In the genomic region with DNA sequence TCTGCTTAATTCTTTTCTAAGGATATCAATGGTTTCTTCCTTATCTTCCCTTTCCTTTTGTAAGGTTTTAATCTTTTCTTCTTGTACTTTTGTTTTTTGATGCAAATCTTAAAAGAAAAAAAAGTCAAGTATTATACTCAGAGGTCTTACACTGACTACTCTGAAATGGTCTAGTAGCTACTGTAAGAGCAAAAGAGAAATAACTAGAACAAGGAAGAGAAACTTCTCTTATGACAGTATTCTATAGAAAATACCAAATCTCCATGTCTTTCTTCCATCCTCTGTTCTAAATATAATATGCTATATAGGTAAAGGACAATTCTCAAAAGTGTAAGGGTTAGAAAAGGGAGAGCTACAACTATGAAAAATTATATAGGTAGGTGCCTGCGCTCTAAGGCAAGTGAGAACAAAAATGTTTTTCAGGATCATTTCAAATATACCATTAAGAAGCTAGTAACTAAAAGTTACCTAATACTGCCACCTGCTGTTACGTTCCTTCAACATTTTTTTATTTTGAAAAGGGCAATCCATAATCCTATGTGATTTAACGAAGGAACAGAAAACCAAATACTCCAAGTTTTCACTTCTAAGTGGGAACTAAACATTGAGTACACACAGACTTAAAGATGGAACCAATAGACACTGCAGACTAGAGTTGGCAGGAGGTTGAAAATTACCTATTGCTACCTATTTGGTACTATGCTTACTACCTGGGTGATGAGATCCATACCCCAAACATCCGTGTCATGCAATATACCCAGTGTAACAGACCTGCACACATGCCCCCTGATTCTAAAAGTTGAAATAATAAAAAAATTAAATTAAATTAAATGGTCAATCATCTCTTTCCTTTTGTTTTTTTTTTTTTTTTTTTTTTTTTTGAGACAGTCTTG, we compare ENCODE assay signal across 8 cellular contexts. TPM values are rescaled to one million over a fixed set of nuclear protein-coding genes. Genes with fewer than 3 reads are reported as not detected.
DNase-seq lines count a peak whose midpoint lies in the region; ATAC-seq and TF ChIP-seq lines count a peak whose summit lies in the region.

No MANE protein-coding gene starts in this region.

- H3K36me3 ChIP-seq in right lobe of liver = no peaks in the 10 kb centered on the region

- DNase-seq in activated CD8-positive, alpha-beta T cell treated with anti-CD3 and anti-CD28 coated beads for 36 hours = no peak
- DNase-seq in activated CD8-positive, alpha-beta T cell treated with anti-CD3 and anti-CD28 coated beads, Interleukin-2, amount 10 ng/mL, durations not matched to agents 7 days and 5 days = no peak
- peak; percentile 15 for DNase-seq in NCI-H82 treated with DMSO at 0.1 percent for 48 hours (lab: John Stamatoyannopoulos, UW; ENCODE audit: unreplicated experiment)
- no peak for DNase-seq in chondrocyte (ENCODE audit: low spot score)
- DNase-seq in right lobe of liver = no peak

- H3K4me1 ChIP-seq in right lobe of liver = peaks cover 0 to 5% (median 0%) of the 10 kb centered on the region in 4 donors

- CTCF ChIA-PET in activated CD8-positive, alpha-beta T cell treated with anti-CD3 and anti-CD28 coated beads for 36 hours (lab: Charles Lee) = interaction anchor here (0.6 to 3.3 kb wide), 23 partner anchors 9 to 363 kb away, joined by 3 to 19 read pairs (median 5); a partner anchor contains a TSS
- CTCF ChIA-PET in activated CD8-positive, alpha-beta T cell treated with anti-CD3 and anti-CD28 coated beads, Interleukin-2, amount 10 ng/mL, durations not matched to agents 7 days and 5 days (lab: Charles Lee) = interaction anchor here (0.7 to 2.8 kb wide), 29 partner anchors 9 to 503 kb away, joined by 3 to 32 read pairs (median 5); a partner anchor contains a TSS

- peaks cover 39% of the 10 kb centered on the region for H3K36me3 Mint-ChIP-seq in activated CD8-positive, alpha-beta T cell treated with anti-CD3 and anti-CD28 coated beads for 36 hours (ENCODE audit: low read depth)
- peaks cover 48% of the 10 kb centered on the region for H3K36me3 Mint-ChIP-seq in activated CD8-positive, alpha-beta T cell treated with anti-CD3 and anti-CD28 coated beads, Interleukin-2, amount 10 ng/mL, durations not matched to agents 7 days and 5 days (ENCODE audit: low read depth)
- peaks cover 1% of the 10 kb centered on the region for H3K36me3 Mint-ChIP-seq in chondrocyte (ENCODE audit: low read depth)

- no peak overlapping the region for H3K27ac ChIP-seq in right lobe of liver

- no peaks in the 10 kb centered on the region for H3K27me3 ChIP-seq in right lobe of liver

- H3K4me3 Mint-ChIP-seq in activated CD8-positive, alpha-beta T cell treated with anti-CD3 and anti-CD28 coated beads for 36 hours = no peak overlapping the region
- H3K4me3 Mint-ChIP-seq in activated CD8-positive, alpha-beta T cell treated with anti-CD3 and anti-CD28 coated beads, Interleukin-2, amount 10 ng/mL, durations not matched to agents 7 days and 5 days = no peak overlapping the region
- no peak overlapping the region for H3K4me3 Mint-ChIP-seq in chondrocyte (ENCODE audit: unreplicated experiment)

- POLR2A ChIA-PET in activated CD8-positive, alpha-beta T cell treated with anti-CD3 and anti-CD28 coated beads for 36 hours (lab: Charles Lee) = no interaction called here
- POLR2A ChIA-PET in activated CD8-positive, alpha-beta T cell treated with anti-CD3 and anti-CD28 coated beads, Interleukin-2, amount 10 ng/mL, durations not matched to agents 7 days and 5 days (lab: Charles Lee) = interaction anchor here (0.9 kb wide), 1 partner anchor 38 kb away, joined by 3 read pairs; no protein-coding TSS in a partner anchor

- no peaks in the 10 kb centered on the region for H3K9me3 Mint-ChIP-seq in activated CD8-positive, alpha-beta T cell treated with anti-CD3 and anti-CD28 coated beads for 36 hours
- H3K9me3 Mint-ChIP-seq in activated CD8-positive, alpha-beta T cell treated with anti-CD3 and anti-CD28 coated beads, Interleukin-2, amount 10 ng/mL, durations not matched to agents 7 days and 5 days (ENCODE audit: insufficient read depth) = no peaks in the 10 kb centered on the region
- H3K9me3 Mint-ChIP-seq in chondrocyte (ENCODE audit: low read depth) = no peaks in the 10 kb centered on the region

- intact Hi-C loops in activated CD8-positive, alpha-beta T cell treated with anti-CD3 and anti-CD28 coated beads for 36 hours (cut with micrococcal nuclease) = loop anchor here (5.0 kb wide), 1 partner anchor 65 kb away; no protein-coding TSS in a partner anchor
- intact Hi-C loops in right lobe of liver (cut with DNase I) = no loop called here

- H3K9me3 ChIP-seq in right lobe of liver = no peaks in the 10 kb centered on the region

- 37% methylated on average over 4 of the region's 4 CpGs for WGBS in right lobe of liver (ENCODE audit: insufficient coverage, low coverage, low lambda C conversion rate, missing lambda C conversion rate)

- ATAC-seq in activated CD8-positive, alpha-beta T cell treated with anti-CD3 and anti-CD28 coated beads for 36 hours = no peak
- ATAC-seq in activated CD8-positive, alpha-beta T cell treated with anti-CD3 and anti-CD28 coated beads, Interleukin-2, amount 10 ng/mL, durations not matched to agents 7 days and 5 days = no peak
- peak; percentile 74 for ATAC-seq in HG03442 (IDR thresholded peaks at IDR 0.05; ENCODE audit: unreplicated experiment)
- ATAC-seq in right lobe of liver = peak; percentile 55 to 79 (median 72)
- ATAC-seq in GM21619 (IDR thresholded peaks at IDR 0.05; ENCODE audit: unreplicated experiment) = no peak
- no peak for ATAC-seq in HG02938 (IDR thresholded peaks at IDR 0.05; ENCODE audit: unreplicated experiment)

- no peaks in the 10 kb centered on the region for H3K4me1 Mint-ChIP-seq in activated CD8-positive, alpha-beta T cell treated with anti-CD3 and anti-CD28 coated beads for 36 hours (ENCODE audit: low read depth)
- H3K4me1 Mint-ChIP-seq in activated CD8-positive, alpha-beta T cell treated with anti-CD3 and anti-CD28 coated beads, Interleukin-2, amount 10 ng/mL, durations not matched to agents 7 days and 5 days (ENCODE audit: low read depth) = no peaks in the 10 kb centered on the region
- H3K4me1 Mint-ChIP-seq in chondrocyte (ENCODE audit: low read depth) = peaks cover 10% of the 10 kb centered on the region

- TF ChIP-seq POLR2A in right lobe of liver (IDR thresholded peaks at IDR 0.05) = no peak

- H3K27me3 Mint-ChIP-seq in activated CD8-positive, alpha-beta T cell treated with anti-CD3 and anti-CD28 coated beads for 36 hours = no peaks in the 10 kb centered on the region
- no peaks in the 10 kb centered on the region for H3K27me3 Mint-ChIP-seq in activated CD8-positive, alpha-beta T cell treated with anti-CD3 and anti-CD28 coated beads, Interleukin-2, amount 10 ng/mL, durations not matched to agents 7 days and 5 days (ENCODE audit: low read depth)
- no peaks in the 10 kb centered on the region for H3K27me3 Mint-ChIP-seq in chondrocyte (ENCODE audit: low read depth)

- no peak overlapping the region for H3K27ac Mint-ChIP-seq in activated CD8-positive, alpha-beta T cell treated with anti-CD3 and anti-CD28 coated beads for 36 hours
- no peak overlapping the region for H3K27ac Mint-ChIP-seq in activated CD8-positive, alpha-beta T cell treated with anti-CD3 and anti-CD28 coated beads, Interleukin-2, amount 10 ng/mL, durations not matched to agents 7 days and 5 days
- H3K27ac Mint-ChIP-seq in chondrocyte (ENCODE audit: unreplicated experiment) = no peak overlapping the region

- H3K4me3 ChIP-seq in right lobe of liver = no peak overlapping the region

- peak; percentile 57 for TF ChIP-seq CTCF in activated CD8-positive, alpha-beta T cell treated with anti-CD3 and anti-CD28 coated beads for 36 hours (IDR thresholded peaks at IDR 0.05)
- TF ChIP-seq CTCF in chondrocyte (IDR thresholded peaks at IDR 0.05) (peak; percentile 87), right lobe of liver (IDR thresholded peaks at IDR 0.05) (peak; percentile 56 to 61 (median 57))

RNA-seq across cellular contexts. Expression of a gene that starts 36.7 kb away (rescaled TPM):
- total RNA-seq in activated CD8-positive, alpha-beta T cell treated with anti-CD3 and anti-CD28 coated beads for 36 hours = 10 to 100 TPM; 42.5 to 44.9 TPM
- 10 to 100 TPM; 58.5 to 64.3 TPM for total RNA-seq in activated CD8-positive, alpha-beta T cell treated with anti-CD3 and anti-CD28 coated beads, Interleukin-2, amount 10 ng/mL, durations not matched to agents 7 days and 5 days
- total RNA-seq in chondrocyte = 5.7 to 9.4 TPM (median 5.8 TPM) in 3 replicates
- total RNA-seq in right lobe of liver = 1 to 10 TPM in 3 of 6 experiments, under 1 TPM in 3; 0.44 to 3.2 (median 1.3) TPM

RNA-seq across cellular contexts. Expression of a gene that starts 37.0 kb away (rescaled TPM):
- 10 to 100 TPM; 18.5 to 21.8 TPM for total RNA-seq in activated CD8-positive, alpha-beta T cell treated with anti-CD3 and anti-CD28 coated beads for 36 hours
- 10 to 100 TPM; 20.5 to 20.8 TPM for total RNA-seq in activated CD8-positive, alpha-beta T cell treated with anti-CD3 and anti-CD28 coated beads, Interleukin-2, amount 10 ng/mL, durations not matched to agents 7 days and 5 days
- total RNA-seq in chondrocyte (8.5 to 11.0 TPM (median 9.5 TPM) in 3 replicates), right lobe of liver (1 to 10 TPM; 2.2 to 5.2 (median 3.0) TPM)

RNA-seq across cellular contexts. Expression of a gene that starts 42.1 kb away (rescaled TPM):
- total RNA-seq in activated CD8-positive, alpha-beta T cell treated with anti-CD3 and anti-CD28 coated beads for 36 hours = under 1 TPM; 0.07 to 0.09 TPM
- total RNA-seq in activated CD8-positive, alpha-beta T cell treated with anti-CD3 and anti-CD28 coated beads, Interleukin-2, amount 10 ng/mL, durations not matched to agents 7 days and 5 days = under 1 TPM; 0.13 to 0.21 TPM
- total RNA-seq in chondrocyte = 0.05 to 0.17 TPM (median 0.05 TPM) in 3 replicates
- not detected for total RNA-seq in right lobe of liver

Comparison
In these comparisons a context has a peak if more than half of its experiments do, and no peak if none do; other contexts are left out.
1. ATAC-seq: peak in HG03442 (single experiment) and right lobe of liver (4 of 4); none in activated CD8-positive, alpha-beta T cell treated with anti-CD3 and anti-CD28 coated beads for 36 hours (single experiment), activated CD8-positive, alpha-beta T cell treated with anti-CD3 and anti-CD28 coated beads, Interleukin-2, amount 10 ng/mL, durations not matched to agents 7 days and 5 days (single experiment), GM21619 (single experiment) and HG02938 (single experiment).
2. Peak in every context shown above with its lines, with median percentiles within 50 percentile points of each other: CTCF ChIP-seq.